10 cellular contexts compared by ENCODE assay signal in the genomic region with DNA sequence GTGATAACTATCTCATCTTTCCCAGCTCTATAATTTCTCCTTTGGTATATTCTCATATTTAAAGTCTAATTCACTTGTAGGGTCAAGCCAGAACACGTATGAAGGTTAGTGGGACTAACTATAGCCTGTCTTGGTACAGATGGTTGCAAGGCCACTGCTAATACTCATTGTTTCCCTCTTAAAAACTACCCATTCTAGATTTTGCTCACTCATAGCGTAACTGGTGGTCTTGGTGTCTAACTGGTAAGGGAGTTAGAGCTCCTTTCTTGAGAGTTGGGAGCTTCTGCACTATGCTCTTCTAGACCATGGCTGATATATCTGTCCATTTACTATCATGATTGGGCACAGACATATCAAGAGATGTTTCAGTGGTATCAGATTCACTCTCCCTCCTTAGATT. TPM values are rescaled to one million over a fixed set of nuclear protein-coding genes. Genes with fewer than 3 reads are reported as not detected.
"Had no signal": no experiment of that assay in that cellular context is flagged by ENCODE, and none has a peak within 500 bp of the region (broad histone marks: within the 10 kb centered on the region; RNA-seq: fewer than 3 reads in every experiment).

No MANE protein-coding gene starts in this region.

- H3K27ac Mint-ChIP-seq: HFFc6 had no signal

- DNase-seq: GM23248, GOT3, H7, HFFc6, IMR-90, KG1 had no signal

- H3K9me3 Mint-ChIP-seq: HFFc6 had no signal

- ATAC-seq: HCT116, K562 had no signal

- H3K4me3 Mint-ChIP-seq: HFFc6 had no signal

RNA-seq across cellular contexts. Expression of gene MGP, which starts 8.8 kb away (rescaled TPM):
- total RNA-seq: H7 had no signal

RNA-seq across cellular contexts. Expression of gene ART4, which starts 33.5 kb away (rescaled TPM):
- total RNA-seq: GM23248, H4, H7, HFFc6, HT-29, IMR-90 had no signal
